In the genomic region with DNA sequence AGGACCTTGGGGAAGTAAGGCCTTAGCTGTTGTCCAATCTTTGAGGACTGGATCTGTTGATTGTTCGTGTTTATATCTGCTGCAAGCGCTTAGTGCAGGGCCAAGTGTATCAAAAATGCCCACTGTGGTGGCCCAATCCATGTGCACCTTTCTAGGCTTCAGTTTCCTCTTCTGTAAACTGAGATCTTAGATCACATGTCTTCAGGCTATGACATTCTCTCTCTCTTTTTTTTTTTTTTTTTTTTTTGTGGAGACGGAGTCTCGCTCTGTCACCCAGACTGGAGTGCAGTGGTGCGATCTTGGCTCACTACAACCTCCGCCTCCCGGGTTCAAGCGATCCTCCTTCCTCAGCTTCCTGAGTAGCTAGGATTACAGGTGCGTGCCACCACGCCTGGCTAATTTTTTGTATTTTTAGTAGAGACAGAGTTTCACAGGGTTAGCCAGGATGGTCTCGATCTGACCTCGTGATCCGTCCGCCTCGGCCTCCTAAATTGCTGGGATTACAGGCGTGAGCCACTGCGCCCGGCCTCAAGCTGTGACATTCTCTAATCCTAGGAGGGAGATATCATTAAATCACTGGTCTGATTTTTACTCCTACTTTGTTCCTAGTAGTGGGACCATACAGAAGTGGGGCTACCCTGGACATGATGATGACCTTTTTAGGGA, we compare ENCODE assay signal across 7 cellular contexts. TPM values are rescaled to one million over a fixed set of nuclear protein-coding genes. Genes with fewer than 3 reads are reported as not detected.
DNase-seq lines count a peak whose midpoint lies in the region; TF ChIP-seq lines count a peak whose summit lies in the region.
"Not testable (repeated sequence)": the region's sequence is repeated elsewhere in the genome, so short reads cannot be mapped to it uniquely, and the experiment has no call there.

No MANE protein-coding gene starts in this region.

- not testable (repeated sequence) for H3K23ac ChIP-seq in mesendoderm (ENCODE audit: low read length); trophoblast cell (ENCODE audit: low read length)

- peaks cover 11% of the 10 kb centered on the region for H3K79me2 ChIP-seq in mesendoderm (ENCODE audit: control insufficient read depth, insufficient read depth, low read length)
- not testable (repeated sequence) for H3K79me2 ChIP-seq in trophoblast cell (ENCODE audit: control insufficient read depth, insufficient read depth, low read length, poor library complexity)

- not testable (repeated sequence) for BruUV-seq in Caco-2 (replicated peaks; lab: Mats Ljungman, UMichigan)

- not testable (repeated sequence) for H3K4me3 ChIP-seq in Caco-2 (ENCODE audit: low read depth, low read length); WERI-Rb-1 (ENCODE audit: low read depth, low read length); mesendoderm (ENCODE audit: low read length); trophoblast cell (ENCODE audit: low read depth, low read length)

- not testable (repeated sequence) for H4K12ac ChIP-seq in trophoblast cell (ENCODE audit: low read depth, low read length)

- H3K9ac ChIP-seq in mesendoderm (ENCODE audit: low read length), result peak overlapping the region; percentile 24
- H3K9ac ChIP-seq in trophoblast cell (ENCODE audit: low read length), result not testable (repeated sequence)

- H3K4me3 Mint-ChIP-seq in Caco-2 (ENCODE audit: unreplicated experiment); activated T-helper 2 cell treated with anti-CD3 and anti-CD28 coated beads, Interferon-gamma antibody, Interleukin-2, Interleukin-4, amounts not matched to agents 10 μg/mL and 5 μg/mL and 100 μg/mL, durations not matched to agents 14 hours and 24 hours and 36 hours (ENCODE audit: low read depth); glutamatergic neuron (ENCODE audit: unreplicated experiment): not testable (repeated sequence)
- H3K4me3 Mint-ChIP-seq in IgD-negative memory B cell, result peak overlapping the region in 3 of 4 donors; percentile 32 to 87 (median 60)

- not testable (repeated sequence) for H3K9me3 ChIP-seq in Caco-2; WERI-Rb-1 (ENCODE audit: severe bottlenecking); trophoblast cell (ENCODE audit: insufficient read depth, low read depth, low read length)

- H3K27me3 Mint-ChIP-seq in Caco-2 (ENCODE audit: insufficient read depth, unreplicated experiment); IgD-negative memory B cell; activated T-helper 2 cell treated with anti-CD3 and anti-CD28 coated beads, Interferon-gamma antibody, Interleukin-2, Interleukin-4, amounts not matched to agents 10 μg/mL and 5 μg/mL and 100 μg/mL, durations not matched to agents 14 hours and 24 hours and 36 hours (ENCODE audit: low read depth); glutamatergic neuron (ENCODE audit: unreplicated experiment): not testable (repeated sequence)

- no CpG with 5 or more reads among the region's 18 CpGs for WGBS in mesendoderm (ENCODE audit: extremely low coverage, insufficient coverage, low lambda C conversion rate)
- WGBS in trophoblast cell (ENCODE audit: extremely low coverage, insufficient coverage, insufficient read length), result no CpG with 5 or more reads among the region's 18 CpGs

- peak overlapping the region; percentile 53 for H3K27ac ChIP-seq in WERI-Rb-1
- H3K27ac ChIP-seq in mesendoderm (ENCODE audit: low read depth, low read length), result not testable (repeated sequence)
- H3K27ac ChIP-seq in trophoblast cell (ENCODE audit: low read depth, low read length), result peak overlapping the region; percentile 69

- H3K27ac Mint-ChIP-seq in Caco-2 (ENCODE audit: unreplicated experiment) (peak overlapping the region; percentile 62), IgD-negative memory B cell (peak overlapping the region in 1 of 3 donors; percentile 27), glutamatergic neuron (ENCODE audit: unreplicated experiment) (peak overlapping the region; percentile 33)
- peak overlapping the region; percentile 64 for H3K27ac Mint-ChIP-seq in activated T-helper 2 cell treated with anti-CD3 and anti-CD28 coated beads, Interferon-gamma antibody, Interleukin-2, Interleukin-4, amounts not matched to agents 10 μg/mL and 5 μg/mL and 100 μg/mL, durations not matched to agents 14 hours and 24 hours and 36 hours

- not testable (repeated sequence) for H2BK120ac ChIP-seq in mesendoderm (ENCODE audit: low read depth, low read length); trophoblast cell (ENCODE audit: insufficient read depth, low read length, poor library complexity)

- H3K56ac ChIP-seq in mesendoderm (ENCODE audit: low read length), result peak overlapping the region; percentile 56

- peak in 1 of 2 experiments; percentile 9 for DNase-seq in Caco-2
- peak; percentile 69 for DNase-seq in WERI-Rb-1
- DNase-seq in activated T-helper 2 cell treated with anti-CD3 and anti-CD28 coated beads, Interferon-gamma antibody, Interleukin-2, Interleukin-4, amounts not matched to agents 10 μg/mL and 5 μg/mL and 100 μg/mL, durations not matched to agents 14 hours and 24 hours and 36 hours (ENCODE audit: low spot score); glutamatergic neuron; mesendoderm; trophoblast cell: not testable (repeated sequence)

- CTCF ChIA-PET in Caco-2 (lab: Charles Lee), result not testable (repeated sequence)

- not testable (repeated sequence) for H3K4ac ChIP-seq in mesendoderm (ENCODE audit: low read depth, low read length); trophoblast cell (ENCODE audit: low read depth, low read length)

- H3K27me3 ChIP-seq in Caco-2 (replicated peaks; ENCODE audit: control insufficient read depth, insufficient read depth, low read length); WERI-Rb-1 (ENCODE audit: insufficient read depth, low read depth, severe bottlenecking); mesendoderm (ENCODE audit: insufficient read depth, low read length, poor library complexity); trophoblast cell (ENCODE audit: insufficient read depth, low read length): not testable (repeated sequence)

- H2AFZ ChIP-seq in trophoblast cell (ENCODE audit: insufficient read depth, low read length, poor library complexity), result not testable (repeated sequence)

- peaks cover 13% of the 10 kb centered on the region for H3K79me1 ChIP-seq in mesendoderm (ENCODE audit: low read length)
- H3K79me1 ChIP-seq in trophoblast cell (ENCODE audit: low read length), result peaks cover 17% of the 10 kb centered on the region

- H4K91ac ChIP-seq in trophoblast cell (ENCODE audit: low read depth, low read length), result peak overlapping the region; percentile 1

- H2BK12ac ChIP-seq in trophoblast cell (ENCODE audit: low read length), result not testable (repeated sequence)

- not testable (repeated sequence) for H3K36me3 ChIP-seq in Caco-2 (ENCODE audit: control insufficient read depth, insufficient read depth, low read length); mesendoderm (ENCODE audit: control insufficient read depth, insufficient read depth, low read length); trophoblast cell (ENCODE audit: control insufficient read depth in 1 of 2, insufficient read depth in 2 of 2, low read length in 2 of 2)
- peaks cover 19% of the 10 kb centered on the region for H3K36me3 ChIP-seq in WERI-Rb-1

- not testable (repeated sequence) for H3K9me3 Mint-ChIP-seq in Caco-2 (ENCODE audit: unreplicated experiment); IgD-negative memory B cell; activated T-helper 2 cell treated with anti-CD3 and anti-CD28 coated beads, Interferon-gamma antibody, Interleukin-2, Interleukin-4, amounts not matched to agents 10 μg/mL and 5 μg/mL and 100 μg/mL, durations not matched to agents 14 hours and 24 hours and 36 hours
- peaks cover 12% of the 10 kb centered on the region for H3K9me3 Mint-ChIP-seq in glutamatergic neuron (ENCODE audit: unreplicated experiment)

- intact Hi-C loops in Caco-2 (cut with micrococcal nuclease; ENCODE audit: unreplicated experiment); activated T-helper 2 cell treated with anti-CD3 and anti-CD28 coated beads, Interferon-gamma antibody, Interleukin-2, Interleukin-4, amounts not matched to agents 10 μg/mL and 5 μg/mL and 100 μg/mL, durations not matched to agents 14 hours and 24 hours and 36 hours (cut with micrococcal nuclease): not testable (repeated sequence)

- H3K4me1 ChIP-seq in Caco-2, result not testable (repeated sequence)
- peaks cover 19% of the 10 kb centered on the region for H3K4me1 ChIP-seq in mesendoderm (ENCODE audit: control insufficient read depth, low read depth, low read length)
- H3K4me1 ChIP-seq in trophoblast cell (ENCODE audit: control insufficient read depth in 1 of 2, insufficient read depth in 2 of 2, low read length in 2 of 2), result peaks cover 15 to 21% of the 10 kb centered on the region in 2 experiments

- POLR2A ChIA-PET in Caco-2 (lab: Charles Lee), result not testable (repeated sequence)

- H3K36me3 Mint-ChIP-seq in Caco-2 (ENCODE audit: insufficient read depth, unreplicated experiment), result peaks cover 48% of the 10 kb centered on the region
- not testable (repeated sequence) for H3K36me3 Mint-ChIP-seq in IgD-negative memory B cell; glutamatergic neuron (ENCODE audit: unreplicated experiment)
- peaks cover 39% of the 10 kb centered on the region for H3K36me3 Mint-ChIP-seq in activated T-helper 2 cell treated with anti-CD3 and anti-CD28 coated beads, Interferon-gamma antibody, Interleukin-2, Interleukin-4, amounts not matched to agents 10 μg/mL and 5 μg/mL and 100 μg/mL, durations not matched to agents 14 hours and 24 hours and 36 hours (ENCODE audit: low read depth)

- not testable (repeated sequence) for H3K14ac ChIP-seq in trophoblast cell (ENCODE audit: low read length)

- not testable (repeated sequence) for H4K8ac ChIP-seq in mesendoderm (ENCODE audit: low read depth, low read length); trophoblast cell (ENCODE audit: low read depth, low read length)

- H2BK15ac ChIP-seq in mesendoderm (replicated peaks; ENCODE audit: low read depth), result not testable (repeated sequence)

- H3K4me2 ChIP-seq in mesendoderm (ENCODE audit: low read length); trophoblast cell (ENCODE audit: low read length): not testable (repeated sequence)

- H3K18ac ChIP-seq in mesendoderm (ENCODE audit: low read length); trophoblast cell (ENCODE audit: low read length): not testable (repeated sequence)

- not testable (repeated sequence) for H4K5ac ChIP-seq in mesendoderm (ENCODE audit: low read length)

- TF ChIP-seq CTCF in Caco-2 (IDR thresholded peaks at IDR 0.05; ENCODE audit: insufficient read depth in 1 of 2, low read depth in 1 of 2, low read length in 1 of 2, severe bottlenecking in 1 of 2, unreplicated experiment in 1 of 2); WERI-Rb-1 (IDR thresholded peaks at IDR 0.05; ENCODE audit: low read depth, low read length); glutamatergic neuron (IDR thresholded peaks at IDR 0.05; ENCODE audit: partially characterized antibody, unreplicated experiment): not testable (repeated sequence)

- H2AK5ac ChIP-seq in mesendoderm (ENCODE audit: low read length); trophoblast cell (ENCODE audit: low read length): not testable (repeated sequence)

- not testable (repeated sequence) for H2BK5ac ChIP-seq in mesendoderm (ENCODE audit: low read length)
- peak overlapping the region; percentile 43 for H2BK5ac ChIP-seq in trophoblast cell (ENCODE audit: low read depth, low read length, poor library complexity)

- peaks cover 42% of the 10 kb centered on the region for H3K4me1 Mint-ChIP-seq in Caco-2 (ENCODE audit: low read depth, unreplicated experiment)
- peaks cover 20 to 27% (median 23%) of the 10 kb centered on the region in 3 donors for H3K4me1 Mint-ChIP-seq in IgD-negative memory B cell
- H3K4me1 Mint-ChIP-seq in activated T-helper 2 cell treated with anti-CD3 and anti-CD28 coated beads, Interferon-gamma antibody, Interleukin-2, Interleukin-4, amounts not matched to agents 10 μg/mL and 5 μg/mL and 100 μg/mL, durations not matched to agents 14 hours and 24 hours and 36 hours (ENCODE audit: low read depth), result peaks cover 43% of the 10 kb centered on the region
- peaks cover 19% of the 10 kb centered on the region for H3K4me1 Mint-ChIP-seq in glutamatergic neuron (ENCODE audit: low read depth, unreplicated experiment)

RNA-seq across cellular contexts. Expression of a gene that starts 2.6 kb away (rescaled TPM):
- total RNA-seq in Caco-2 (2022) (34.8 and 40.0 TPM in 2 replicates), glutamatergic neuron (ENCODE audit: unreplicated experiment) (5.4 TPM)
- 6.4 TPM for polyA plus RNA-seq in IgD-negative memory B cell
- 52.2 and 54.0 TPM in 2 replicates for total RNA-seq in activated T-helper 2 cell treated with anti-CD3 and anti-CD28 coated beads, Interferon-gamma antibody, Interleukin-2, Interleukin-4, amounts not matched to agents 10 μg/mL and 5 μg/mL and 100 μg/mL, durations not matched to agents 14 hours and 24 hours and 36 hours
- polyA plus RNA-seq in mesendoderm (2013, experiment 1 of 2), result 14.8 TPM
- polyA plus RNA-seq in mesendoderm (2013, experiment 2 of 2), result 14.2 TPM
- polyA plus RNA-seq in trophoblast cell (2013), result 9.0 and 9.4 TPM in 2 replicates

RNA-seq across cellular contexts. Expression of a gene that starts 2.8 kb away (rescaled TPM):
- 7.8 and 8.0 TPM in 2 replicates for total RNA-seq in Caco-2 (2022)
- polyA plus RNA-seq in IgD-negative memory B cell, result 3.8 TPM
- 11.1 and 12.2 TPM in 2 replicates for total RNA-seq in activated T-helper 2 cell treated with anti-CD3 and anti-CD28 coated beads, Interferon-gamma antibody, Interleukin-2, Interleukin-4, amounts not matched to agents 10 μg/mL and 5 μg/mL and 100 μg/mL, durations not matched to agents 14 hours and 24 hours and 36 hours
- total RNA-seq in glutamatergic neuron (ENCODE audit: unreplicated experiment), result 20.3 TPM
- polyA plus RNA-seq in mesendoderm (2013, experiment 1 of 2), result 13.1 TPM
- polyA plus RNA-seq in mesendoderm (2013, experiment 2 of 2), result 13.3 TPM
- polyA plus RNA-seq in trophoblast cell (2013), result 16.3 and 18.0 TPM in 2 replicates

RNA-seq across cellular contexts. Expression of a gene that starts 26.7 kb away (rescaled TPM):
- 26.3 and 28.2 TPM in 2 replicates for total RNA-seq in Caco-2 (2022)
- polyA plus RNA-seq in IgD-negative memory B cell, result 28.8 TPM
- 18.0 and 19.9 TPM in 2 replicates for total RNA-seq in activated T-helper 2 cell treated with anti-CD3 and anti-CD28 coated beads, Interferon-gamma antibody, Interleukin-2, Interleukin-4, amounts not matched to agents 10 μg/mL and 5 μg/mL and 100 μg/mL, durations not matched to agents 14 hours and 24 hours and 36 hours
- total RNA-seq in glutamatergic neuron (ENCODE audit: unreplicated experiment), result 29.6 TPM
- polyA plus RNA-seq in mesendoderm (2013, experiment 1 of 2), result 20.1 TPM
- polyA plus RNA-seq in mesendoderm (2013, experiment 2 of 2), result 20.5 TPM
- polyA plus RNA-seq in trophoblast cell (2013), result 65.4 and 67.3 TPM in 2 replicates
